In the genomic region with DNA sequence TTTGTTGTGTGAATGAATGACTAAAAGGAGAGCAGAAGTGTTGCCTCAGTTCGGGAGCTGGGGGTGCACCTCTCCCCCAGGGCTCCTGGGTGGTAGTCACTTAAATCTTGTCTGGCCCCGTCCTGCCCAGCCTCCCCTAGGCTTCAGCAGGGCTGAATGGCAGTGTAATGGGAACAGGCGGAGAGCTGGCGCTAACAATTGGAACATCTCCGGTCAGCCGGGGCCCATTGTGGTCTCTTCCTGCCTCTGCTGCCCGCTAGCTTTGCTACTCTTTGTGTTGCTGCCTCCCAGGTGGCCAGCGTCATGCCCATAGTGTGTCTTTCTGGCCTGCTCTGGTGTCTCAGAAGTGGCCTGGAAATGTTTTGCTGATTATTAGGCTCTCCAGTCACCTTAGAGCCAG, we compare ENCODE assay signal across 18 cellular contexts.
DNase-seq lines count a peak whose midpoint lies in the region; ATAC-seq and TF ChIP-seq lines count a peak whose summit lies in the region.
"Had no signal": no experiment of that assay in that cellular context is flagged by ENCODE, and none has a peak within 500 bp of the region (broad histone marks: within the 10 kb centered on the region; RNA-seq: fewer than 3 reads in every experiment).

No MANE protein-coding gene starts in this region.

- H3K4me3 ChIP-seq in heart left ventricle (no peak overlapping the region), tibial artery (no peak overlapping the region), stomach (no peak overlapping the region)

- TF ChIP-seq CTCF in heart left ventricle (IDR thresholded peaks at IDR 0.05) (no peak), tibial artery (IDR thresholded peaks at IDR 0.05) (no peak), stomach (IDR thresholded peaks at IDR 0.05) (no peak)

- H3K9me3 Mint-ChIP-seq in dendritic cell treated with granulocyte-macrophage colony-stimulating factor and Interleukin-4, amounts not matched to agents 40 ng/mL and 50 ng/mL, for 4 days, result no peaks in the 10 kb centered on the region
- no peaks in the 10 kb centered on the region for H3K9me3 Mint-ChIP-seq in natural killer cell treated with Interleukin-12 subunit alpha and Interleukin-12 subunit beta and Interleukin-15 and Interleukin-18, amount 100 ng/mL, for 72 hours
- H3K9me3 Mint-ChIP-seq: CD14-positive monocyte had no signal

- TF ChIP-seq EP300 in stomach (IDR thresholded peaks at IDR 0.05), result no peak

- peaks cover 11% of the 10 kb centered on the region for H3K27me3 Mint-ChIP-seq in dendritic cell treated with granulocyte-macrophage colony-stimulating factor and Interleukin-4, amounts not matched to agents 40 ng/mL and 50 ng/mL, for 4 days
- no peaks in the 10 kb centered on the region for H3K27me3 Mint-ChIP-seq in natural killer cell treated with Interleukin-12 subunit alpha and Interleukin-12 subunit beta and Interleukin-15 and Interleukin-18, amount 100 ng/mL, for 72 hours

- no peak for ATAC-seq in heart left ventricle
- ATAC-seq in natural killer cell treated with Interleukin-12 subunit alpha and Interleukin-12 subunit beta and Interleukin-15 and Interleukin-18, amount 100 ng/mL, for 72 hours, result no peak
- no peak for ATAC-seq in HG03342 (IDR thresholded peaks at IDR 0.05; ENCODE audit: unreplicated experiment)
- ATAC-seq: HCT116, sciatic nerve had no signal

- DNase-seq in heart left ventricle (peak in 1 of 5 donors; percentile 65), cardiac septum (ENCODE audit: low spot score) (no peak), tibial artery (no peak), NCI-H1694 treated with DMSO at 0.1 percent for 48 hours (lab: John Stamatoyannopoulos, UW) (no peak), stomach (no peak)
- no peak for DNase-seq in natural killer cell treated with Interleukin-12 subunit alpha and Interleukin-12 subunit beta and Interleukin-15 and Interleukin-18, amount 100 ng/mL, for 72 hours (ENCODE audit: low spot score)
- DNase-seq: activated CD8-positive, alpha-beta memory T cell treated with anti-CD3 and anti-CD28 coated beads, Interleukin-2, amount 50 U/mL, for 4 hours; DMS79; foreskin fibroblast; NCI-H1694; NCI-H446 treated with DMSO at 0.1 percent for 48 hours; SHP77; stimulated activated CD4-positive, alpha-beta T cell treated with anti-CD3 and anti-CD28 coated beads, Interleukin-4, amount 100 ng/mL, for 24 hours had no signal

- intact Hi-C loops in heart left ventricle (cut with DNase I), result loop anchor here in 3 of 10 donors (5.0 to 10.0 kb wide), 2 partner anchors 41 to 49 kb away; no protein-coding TSS in a partner anchor
- intact Hi-C loops in cardiac septum (cut with DNase I), result loop anchor here (10.0 kb wide), 1 partner anchor 129 kb away; no protein-coding TSS in a partner anchor
- intact Hi-C loops in dendritic cell treated with granulocyte-macrophage colony-stimulating factor and Interleukin-4, amounts not matched to agents 40 ng/mL and 50 ng/mL, for 4 days (cut with micrococcal nuclease), result no loop called here
- intact Hi-C loops in tibial artery (cut with DNase I; ENCODE audit: low total_unique reads), result no loop called here
- intact Hi-C loops in stomach (cut with DNase I; ENCODE audit: low total_unique reads), result no loop called here

- H3K4me1 ChIP-seq in heart left ventricle (peaks cover 23 to 91% (median 73%) of the 10 kb centered on the region in 12 donors), tibial artery (peaks cover 0 to 74% (median 57%) of the 10 kb centered on the region in 4 donors), stomach (peaks cover 47 to 77% (median 62%) of the 10 kb centered on the region in 4 donors)

- peak overlapping the region; percentile 44 for H3K27ac Mint-ChIP-seq in dendritic cell treated with granulocyte-macrophage colony-stimulating factor and Interleukin-4, amounts not matched to agents 40 ng/mL and 50 ng/mL, for 4 days
- H3K27ac Mint-ChIP-seq in natural killer cell treated with Interleukin-12 subunit alpha and Interleukin-12 subunit beta and Interleukin-15 and Interleukin-18, amount 100 ng/mL, for 72 hours, result peak overlapping the region; percentile 75 to 81

- WGBS in heart left ventricle, 4 donors, result 47 to 74% (median 60%) methylated on average over 5 to 8 of the region's 8 CpGs
- 86 to 94% (median 91%) methylated on average over 7 to 8 of the region's 8 CpGs for WGBS in stomach, 5 donors

- H3K9me3 ChIP-seq in heart left ventricle (no peaks in the 10 kb centered on the region), tibial artery (no peaks in the 10 kb centered on the region), stomach (no peaks in the 10 kb centered on the region)

- peaks cover 72% of the 10 kb centered on the region for H3K4me1 Mint-ChIP-seq in dendritic cell treated with granulocyte-macrophage colony-stimulating factor and Interleukin-4, amounts not matched to agents 40 ng/mL and 50 ng/mL, for 4 days (ENCODE audit: low read depth)
- H3K4me1 Mint-ChIP-seq in natural killer cell treated with Interleukin-12 subunit alpha and Interleukin-12 subunit beta and Interleukin-15 and Interleukin-18, amount 100 ng/mL, for 72 hours (ENCODE audit: low read depth in 2 of 2), result peaks cover 73 to 85% of the 10 kb centered on the region in 2 donors

- no peak for TF ChIP-seq POLR2A in heart left ventricle (IDR thresholded peaks at IDR 0.05)
- no peak for TF ChIP-seq POLR2A in stomach (IDR thresholded peaks at IDR 0.05)

- H3K27me3 ChIP-seq in heart left ventricle (no peaks in the 10 kb centered on the region), tibial artery (no peaks in the 10 kb centered on the region), stomach (no peaks in the 10 kb centered on the region)

- no peaks in the 10 kb centered on the region for H3K36me3 Mint-ChIP-seq in dendritic cell treated with granulocyte-macrophage colony-stimulating factor and Interleukin-4, amounts not matched to agents 40 ng/mL and 50 ng/mL, for 4 days (ENCODE audit: low read depth)
- H3K36me3 Mint-ChIP-seq in natural killer cell treated with Interleukin-12 subunit alpha and Interleukin-12 subunit beta and Interleukin-15 and Interleukin-18, amount 100 ng/mL, for 72 hours, result peaks cover 4% of the 10 kb centered on the region

- H3K4me3 Mint-ChIP-seq in dendritic cell treated with granulocyte-macrophage colony-stimulating factor and Interleukin-4, amounts not matched to agents 40 ng/mL and 50 ng/mL, for 4 days, result no peak overlapping the region
- peak overlapping the region; percentile 64 for H3K4me3 Mint-ChIP-seq in natural killer cell treated with Interleukin-12 subunit alpha and Interleukin-12 subunit beta and Interleukin-15 and Interleukin-18, amount 100 ng/mL, for 72 hours
- H3K4me3 Mint-ChIP-seq: CD14-positive monocyte had no signal

- H3K36me3 ChIP-seq in heart left ventricle (peaks cover 0 to 82% (median 55%) of the 10 kb centered on the region in 9 donors), tibial artery (peaks cover 9 to 25% (median 15%) of the 10 kb centered on the region in 3 donors), stomach (peaks cover 9 to 46% (median 35%) of the 10 kb centered on the region in 4 donors)

- peak overlapping the region; percentile 16 to 86 (median 80) for H3K27ac ChIP-seq in heart left ventricle
- H3K27ac ChIP-seq in tibial artery, result peak overlapping the region; percentile 79 to 83
- peak overlapping the region in 2 of 5 donors; percentile 65 to 80 for H3K27ac ChIP-seq in stomach
